8 cellular contexts compared by ENCODE assay signal in the genomic region with DNA sequence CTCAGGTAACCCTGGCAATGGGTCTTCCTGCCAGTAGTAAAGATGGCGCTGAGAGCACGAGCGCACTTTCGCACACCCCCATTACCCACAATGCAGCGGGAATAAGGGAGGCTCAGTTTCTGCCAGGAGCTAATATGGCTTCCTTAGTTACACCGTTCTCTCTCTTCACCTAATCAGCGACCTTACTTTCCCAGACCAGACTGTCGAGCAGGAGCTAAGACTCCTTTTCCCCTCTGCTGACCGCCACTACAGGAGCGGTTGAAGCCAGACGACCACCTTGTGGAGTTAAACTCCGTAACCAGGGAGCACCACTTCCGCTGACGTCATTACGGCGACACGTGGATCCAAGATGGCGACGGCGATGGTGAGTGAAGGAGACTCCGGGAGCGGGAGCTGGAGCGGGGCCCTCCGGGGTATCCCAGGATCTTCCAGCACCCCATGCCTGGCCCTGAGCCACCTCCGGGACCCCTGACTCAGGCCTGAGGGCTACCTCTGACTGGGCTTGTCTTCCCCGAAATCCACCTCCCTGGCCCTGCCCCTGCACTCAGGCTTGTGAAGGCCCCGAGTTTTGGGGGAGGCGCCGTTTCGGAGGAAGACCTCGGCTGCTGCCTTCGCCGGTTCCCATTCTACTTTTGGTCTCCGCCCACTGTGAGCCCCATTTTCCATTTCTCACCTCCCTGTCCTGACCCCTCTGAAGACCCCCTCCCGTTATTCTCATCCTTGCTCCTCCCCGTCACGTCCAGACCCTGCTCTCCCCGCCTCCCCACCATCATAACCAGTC. TPM values are rescaled to one million over a fixed set of nuclear protein-coding genes. Genes with fewer than 3 reads are reported as not detected.
A peak's percentile ranks its signal among the peaks of the same experiment; 100 is the strongest.
DNase-seq lines count a peak whose midpoint lies in the region; ATAC-seq and FAIRE-seq lines count a peak whose summit lies in the region.

A gene with protein sequence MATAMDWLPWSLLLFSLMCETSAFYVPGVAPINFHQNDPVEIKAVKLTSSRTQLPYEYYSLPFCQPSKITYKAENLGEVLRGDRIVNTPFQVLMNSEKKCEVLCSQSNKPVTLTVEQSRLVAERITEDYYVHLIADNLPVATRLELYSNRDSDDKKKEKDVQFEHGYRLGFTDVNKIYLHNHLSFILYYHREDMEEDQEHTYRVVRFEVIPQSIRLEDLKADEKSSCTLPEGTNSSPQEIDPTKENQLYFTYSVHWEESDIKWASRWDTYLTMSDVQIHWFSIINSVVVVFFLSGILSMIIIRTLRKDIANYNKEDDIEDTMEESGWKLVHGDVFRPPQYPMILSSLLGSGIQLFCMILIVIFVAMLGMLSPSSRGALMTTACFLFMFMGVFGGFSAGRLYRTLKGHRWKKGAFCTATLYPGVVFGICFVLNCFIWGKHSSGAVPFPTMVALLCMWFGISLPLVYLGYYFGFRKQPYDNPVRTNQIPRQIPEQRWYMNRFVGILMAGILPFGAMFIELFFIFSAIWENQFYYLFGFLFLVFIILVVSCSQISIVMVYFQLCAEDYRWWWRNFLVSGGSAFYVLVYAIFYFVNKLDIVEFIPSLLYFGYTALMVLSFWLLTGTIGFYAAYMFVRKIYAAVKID (plus strand): TSS at position 323 of the 781 bp plus-strand sequence. CDS start 27 bp downstream, at position 350.

- DNase-seq in COLO829 (ENCODE audit: low spot score) (peak; percentile 96), HTR-8/SVneo (ENCODE audit: insufficient read length, low spot score) (peak; percentile 91), NOMO-1 treated with dmso at 0.1 percent for 144 hours (lab: John Stamatoyannopoulos, UW; ENCODE audit: unreplicated experiment) (peak; percentile 86), mesenchymal stem cell (peak; percentile 98)
- peak; percentile 94 for DNase-seq in activated CD8-positive, alpha-beta memory T cell treated with anti-CD3 and anti-CD28 coated beads, Interleukin-2, amount 10 ng/mL, durations not matched to agents 7 days and 5 days
- DNase-seq in stimulated activated CD8-positive, alpha-beta memory T cell treated with anti-CD3 and anti-CD28 coated beads, Interleukin-12 subunit alpha, Interleukin-12 subunit beta, amount 100 ng/mL, for 4 hours (ENCODE audit: low read depth) = peak; percentile 81

- FAIRE-seq in HTR-8/SVneo (lab: Jason Lieb, UNC) = peak; percentile 87

- peak within 1 kb of the TSS; percentile 74 to 86 for H3K4ac ChIP-seq in mesenchymal stem cell (ENCODE audit: low read depth in 1 of 2, low read length in 2 of 2)

- H2BK5ac ChIP-seq in mesenchymal stem cell (ENCODE audit: low read depth, low read length, poor library complexity, severe bottlenecking) = peak within 1 kb of the TSS; percentile 78

- peak within 1 kb of the TSS; percentile 29 for H2AK5ac ChIP-seq in mesenchymal stem cell (ENCODE audit: low read length, severe bottlenecking)

- peaks cover 30% of the 10 kb centered on the region for H3K4me1 Mint-ChIP-seq in activated CD8-positive, alpha-beta memory T cell treated with anti-CD3 and anti-CD28 coated beads, Interleukin-2, amount 10 ng/mL, durations not matched to agents 7 days and 5 days

- H3K4me2 ChIP-seq in mesenchymal stem cell (ENCODE audit: low read length, poor library complexity, severe bottlenecking) = peak within 1 kb of the TSS; percentile 91

- H2AFZ ChIP-seq in mesenchymal stem cell (ENCODE audit: low read depth, low read length) = peak within 1 kb of the TSS; percentile 68

- H3K4me3 ChIP-seq in endocrine pancreas (ENCODE audit: control insufficient read depth, insufficient read depth, low read length) (peak within 1 kb of the TSS; percentile 71), mesenchymal stem cell (ENCODE audit: insufficient read depth in 1 of 2, low read depth in 1 of 2, low read length in 2 of 2) (peak within 1 kb of the TSS; percentile 77 to 99)

- peak within 1 kb of the TSS in 1 of 2 experiments; percentile 88 for H3K14ac ChIP-seq in mesenchymal stem cell (ENCODE audit: low read length in 2 of 2)

- H4K91ac ChIP-seq in mesenchymal stem cell (ENCODE audit: low read length) = peak within 1 kb of the TSS; percentile 97

- under 1% methylated on average over 38 of the region's 38 CpGs for WGBS in mesenchymal stem cell

- H3K9ac ChIP-seq in endocrine pancreas (ENCODE audit: control insufficient read depth, insufficient read depth, low read length) = peak within 1 kb of the TSS; percentile 95
- peak within 1 kb of the TSS; percentile 100 for H3K9ac ChIP-seq in mesenchymal stem cell (ENCODE audit: low read length)

- H3K36me3 ChIP-seq in endocrine pancreas (ENCODE audit: control insufficient read depth, insufficient read depth, low read length) (no peaks in the 10 kb centered on the region), mesenchymal stem cell (ENCODE audit: control insufficient read depth in 1 of 2, insufficient read depth in 2 of 2, low read depth in 1 of 2, low read length in 2 of 2) (peaks cover 1 to 5% of the 10 kb centered on the region in 2 experiments)

- peak within 1 kb of the TSS; percentile 59 to 81 for H2BK12ac ChIP-seq in mesenchymal stem cell (ENCODE audit: low read length in 2 of 2)

- H3K23ac ChIP-seq in mesenchymal stem cell (ENCODE audit: low read length in 2 of 2) = peak within 1 kb of the TSS in 1 of 2 experiments; percentile 57

- CTCF ChIA-PET in activated CD8-positive, alpha-beta memory T cell treated with anti-CD3 and anti-CD28 coated beads, Interleukin-2, amount 10 ng/mL, durations not matched to agents 7 days and 5 days (lab: Charles Lee) = interaction anchor here (1.1 to 4.6 kb wide), 4 partner anchors 18 to 386 kb away, joined by 3 to 20 read pairs (median 3); a partner anchor contains a TSS

- H3K27me3 ChIP-seq in endocrine pancreas (ENCODE audit: control insufficient read depth, insufficient read depth, low read length) = no peaks in the 10 kb centered on the region
- peaks cover 0 to 4% of the 10 kb centered on the region in 2 experiments for H3K27me3 ChIP-seq in mesenchymal stem cell (ENCODE audit: control insufficient read depth in 1 of 2, insufficient read depth in 1 of 2, low read length in 2 of 2)

- H3K4me1 ChIP-seq in endocrine pancreas (ENCODE audit: control insufficient read depth, insufficient read depth, low read length) (peaks cover 10% of the 10 kb centered on the region), mesenchymal stem cell (ENCODE audit: control insufficient read depth, insufficient read depth, low read depth, low read length) (peaks cover 8% of the 10 kb centered on the region)

- H2BK15ac ChIP-seq in mesenchymal stem cell (ENCODE audit: low read depth, poor library complexity, severe bottlenecking) = peak within 1 kb of the TSS; percentile 85

- H3K27ac Mint-ChIP-seq in activated CD8-positive, alpha-beta memory T cell treated with anti-CD3 and anti-CD28 coated beads, Interleukin-2, amount 10 ng/mL, durations not matched to agents 7 days and 5 days = peak within 1 kb of the TSS; percentile 100

- H3K18ac ChIP-seq in mesenchymal stem cell (ENCODE audit: low read depth in 1 of 2, low read length in 2 of 2) = peak within 1 kb of the TSS; percentile 85 to 95

- H3K27ac ChIP-seq in mesenchymal stem cell (ENCODE audit: low read length, poor library complexity, severe bottlenecking) = peak within 1 kb of the TSS; percentile 88

- H3K79me1 ChIP-seq in mesenchymal stem cell (replicated peaks; ENCODE audit: low read length, poor library complexity, severe bottlenecking) = peaks cover 20% of the 10 kb centered on the region

- H3K36me3 Mint-ChIP-seq in activated CD8-positive, alpha-beta memory T cell treated with anti-CD3 and anti-CD28 coated beads, Interleukin-2, amount 10 ng/mL, durations not matched to agents 7 days and 5 days = peaks cover 2% of the 10 kb centered on the region

- H2BK120ac ChIP-seq in mesenchymal stem cell (ENCODE audit: low read depth, low read length) = peak within 1 kb of the TSS; percentile 89

- H3K9me3 ChIP-seq in endocrine pancreas (ENCODE audit: control insufficient read depth, low read length) = no peaks in the 10 kb centered on the region
- H3K9me3 ChIP-seq in mesenchymal stem cell (ENCODE audit: control insufficient read depth, low read length) = no peaks in the 10 kb centered on the region

- H4K8ac ChIP-seq in mesenchymal stem cell (ENCODE audit: low read length) = peak within 1 kb of the TSS; percentile 98

- H3K9me3 Mint-ChIP-seq in activated CD8-positive, alpha-beta memory T cell treated with anti-CD3 and anti-CD28 coated beads, Interleukin-2, amount 10 ng/mL, durations not matched to agents 7 days and 5 days (ENCODE audit: low read depth) = no peaks in the 10 kb centered on the region

- H3K4me3 Mint-ChIP-seq in activated CD8-positive, alpha-beta memory T cell treated with anti-CD3 and anti-CD28 coated beads, Interleukin-2, amount 10 ng/mL, durations not matched to agents 7 days and 5 days = peak within 1 kb of the TSS; percentile 88

- H3K27me3 Mint-ChIP-seq in activated CD8-positive, alpha-beta memory T cell treated with anti-CD3 and anti-CD28 coated beads, Interleukin-2, amount 10 ng/mL, durations not matched to agents 7 days and 5 days = peaks cover 7% of the 10 kb centered on the region

- peak; percentile 70 for ATAC-seq in GM21367 (IDR thresholded peaks at IDR 0.05; ENCODE audit: unreplicated experiment)
- ATAC-seq in activated CD8-positive, alpha-beta memory T cell treated with anti-CD3 and anti-CD28 coated beads, Interleukin-2, amount 10 ng/mL, durations not matched to agents 7 days and 5 days = peak; percentile 83

RNA-seq across cellular contexts. Expression of the gene that starts here (rescaled TPM):
- total RNA-seq in activated CD8-positive, alpha-beta memory T cell treated with anti-CD3 and anti-CD28 coated beads, Interleukin-2, amount 10 ng/mL, durations not matched to agents 7 days and 5 days = 10 to 100 TPM; 35.7 to 39.1 TPM
- 84.0 TPM for polyA plus RNA-seq in mesenchymal stem cell (2013, experiment 1 of 2)
- polyA plus RNA-seq in mesenchymal stem cell (2013, experiment 2 of 2) = 82.0 TPM

Comparison
In these comparisons a context has a peak if more than half of its experiments do, and no peak if none do; other contexts are left out.
1. Peak in every context shown above with its lines: DNase-seq, ATAC-seq, H3K4me3 ChIP-seq and H3K27ac ChIP-seq.